Comparison of ENCODE assay signal across 20 cellular contexts in genomic region chr2:38207168-38207567, GRCh38.
"Had no signal": no experiment of that assay in that cellular context is flagged by ENCODE, and none has a peak within 500 bp of the region (broad histone marks: within the 10 kb centered on the region; RNA-seq: fewer than 3 reads in every experiment).

No MANE protein-coding gene starts in this region.

- ATAC-seq: gastroesophageal sphincter, heart left ventricle, left lung, right cardiac atrium, T-helper 17 cell had no signal

- DNase-seq: activated CD4-positive, alpha-beta T cell treated with anti-CD3 and anti-CD28 coated beads for 1 hour; activated CD8-positive, alpha-beta memory T cell treated with anti-CD3 and anti-CD28 coated beads for 24 hours; activated CD8-positive, alpha-beta memory T cell treated with anti-CD3 and anti-CD28 coated beads, Interleukin-2, amount 50 U/mL, for 48 hours; activated effector memory CD4-positive, alpha-beta T cell treated with Interleukin-2 at 50 U/mL for 16 hours; activated naive CD4-positive, alpha-beta T cell treated with anti-CD3 and anti-CD28 coated beads, Interleukin-2, amount 50 U/mL, for 16 hours; activated T-cell treated with anti-CD3 and anti-CD28 coated beads, Interleukin-2, amount 50 U/mL, for 48 hours; central memory CD4-positive, alpha-beta T cell; endodermal cell; heart left ventricle; left lung; occipital lobe; right cardiac atrium; T-helper 17 cell; uterus; WERI-Rb-1 had no signal

- H3K9me3 ChIP-seq: left lung, uterus had no signal

- FAIRE-seq: colon had no signal

- H3K4me1 ChIP-seq: heart left ventricle, left lung, tibial nerve, uterus had no signal

- H3K27ac ChIP-seq: epithelial cell of prostate, gastroesophageal sphincter, heart left ventricle, left lung, skin epidermis, tibial nerve, WERI-Rb-1 had no signal

- H3K36me3 ChIP-seq: gastroesophageal sphincter, heart left ventricle, left lung, tibial nerve, WERI-Rb-1 had no signal

- H3K4me3 ChIP-seq: gastroesophageal sphincter, heart left ventricle, left lung, skin epidermis, tibial nerve, uterus had no signal

- H3K27me3 ChIP-seq: gastroesophageal sphincter, heart left ventricle, left lung, tibial nerve, uterus had no signal
